ENCODE assay signal across 11 cellular contexts in the genomic region with DNA sequence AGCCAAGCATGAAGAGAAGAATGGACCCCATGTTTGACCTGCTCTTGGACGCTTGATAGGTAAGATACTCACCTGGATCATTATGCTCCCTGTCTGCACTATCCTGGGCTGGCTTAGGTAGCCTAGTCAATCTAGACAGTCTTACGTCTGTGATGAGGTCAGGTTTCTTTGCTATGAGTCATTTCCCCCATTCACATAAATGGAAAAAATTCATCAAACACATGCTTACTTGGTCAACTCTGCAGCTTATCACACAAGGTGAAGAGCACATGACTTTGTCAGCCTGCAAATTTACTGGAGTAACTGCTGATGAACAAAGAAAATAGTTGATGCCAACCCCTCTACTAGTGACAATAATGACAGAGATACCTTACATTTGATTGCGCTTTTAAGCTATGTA.
A peak's percentile ranks its signal among the peaks of the same experiment; 100 is the strongest.
DNase-seq lines count a peak whose midpoint lies in the region; ATAC-seq, FAIRE-seq and TF ChIP-seq lines count a peak whose summit lies in the region.
"Had no signal": no experiment of that assay in that cellular context is flagged by ENCODE, and none has a peak within 500 bp of the region (broad histone marks: within the 10 kb centered on the region; RNA-seq: fewer than 3 reads in every experiment).

No MANE protein-coding gene starts in this region.

- intact Hi-C loops in pancreas (cut with DNase I) (no loop called here), gastrocnemius medialis (cut with DNase I; ENCODE audit: low total_unique reads) (no loop called here)

- WGBS in pancreas, 2 donors = 71 to 78% methylated on average over 3 of the region's 3 CpGs

- no peaks in the 10 kb centered on the region for H3K36me3 ChIP-seq in pancreas
- H3K36me3 ChIP-seq in gastrocnemius medialis = no peaks in the 10 kb centered on the region

- in situ Hi-C loops in astrocyte of the spinal cord (cut with HindIII; ENCODE audit: low sequenced_read_pairs) (no loop called here), gastrocnemius medialis (cut with MboI; ENCODE audit: low sequenced_read_pairs in 4 of 4) (no loop called here)

- no peaks in the 10 kb centered on the region for H3K27me3 ChIP-seq in pancreas
- no peaks in the 10 kb centered on the region for H3K27me3 ChIP-seq in gastrocnemius medialis

- TF ChIP-seq CTCF in astrocyte of the spinal cord (IDR thresholded peaks at IDR 0.05; ENCODE audit: low read depth, low read length) (no peak), pancreas (IDR thresholded peaks at IDR 0.05) (no peak), gastrocnemius medialis (IDR thresholded peaks at IDR 0.05 in 4 of 5, conservative IDR thresholded peaks at IDR 0.05 in 1 of 5) (no peak)

- H3K27ac ChIP-seq in pancreas = no peak overlapping the region
- H3K27ac ChIP-seq in gastrocnemius medialis = no peak overlapping the region

- H3K9me3 ChIP-seq in pancreas (no peaks in the 10 kb centered on the region), gastrocnemius medialis (no peaks in the 10 kb centered on the region)

- peak; percentile 70 to 88 (median 80) for ATAC-seq in pancreas
- ATAC-seq in gastrocnemius medialis = no peak

- no peak for FAIRE-seq in pancreas (lab: Jason Lieb, UNC)

- H3K4me3 ChIP-seq in astrocyte of the spinal cord (ENCODE audit: low read depth, low read length) = no peak overlapping the region
- no peak overlapping the region for H3K4me3 ChIP-seq in pancreas
- H3K4me3 ChIP-seq in gastrocnemius medialis = no peak overlapping the region

- no peak for TF ChIP-seq POLR2A in gastrocnemius medialis (IDR thresholded peaks at IDR 0.05)

- no peaks in the 10 kb centered on the region for H3K4me1 ChIP-seq in pancreas
- no peaks in the 10 kb centered on the region for H3K4me1 ChIP-seq in gastrocnemius medialis

- peak; percentile 61 for DNase-seq in activated CD8-positive, alpha-beta memory T cell treated with anti-CD3 and anti-CD28 coated beads for 24 hours
- DNase-seq in activated CD8-positive, alpha-beta memory T cell treated with anti-CD3 and anti-CD28 coated beads, Interleukin-2, amount 50 U/mL, for 48 hours = no peak
- peak; percentile 60 for DNase-seq in NCI-H2196 (lab: John Stamatoyannopoulos, UW; ENCODE audit: unreplicated experiment)
- DNase-seq in astrocyte of the spinal cord (ENCODE audit: low read depth, low spot score) = peak; percentile 84
- DNase-seq in pancreas = peak in 1 of 6 donors; percentile 29
- DNase-seq in DMS 273 (lab: John Stamatoyannopoulos, UW; ENCODE audit: unreplicated experiment) = no peak
- no peak for DNase-seq in gastrocnemius medialis
- DNase-seq in hippocampal formation (lab: John Stamatoyannopoulos, UW) = no peak
- DNase-seq: C1 segment of cervical spinal cord; NCI-H524; stimulated activated CD8-positive, alpha-beta memory T cell treated with anti-CD3 and anti-CD28 coated beads, Interleukin-4, amount 100 ng/mL, for 48 hours had no signal

Comparison
In these comparisons a context has a peak if more than half of its experiments do, and no peak if none do; other contexts are left out.
1. DNase-seq: peak in activated CD8-positive, alpha-beta memory T cell treated with anti-CD3 and anti-CD28 coated beads for 24 hours (single experiment), NCI-H2196 (single experiment) and astrocyte of the spinal cord (single experiment); none in activated CD8-positive, alpha-beta memory T cell treated with anti-CD3 and anti-CD28 coated beads, Interleukin-2, amount 50 U/mL, for 48 hours (single experiment), DMS 273 (single experiment), gastrocnemius medialis (0 of 2) and hippocampal formation (0 of 2).
2. ATAC-seq: peak in pancreas (4 of 4); none in gastrocnemius medialis (0 of 2).